Comparison of ENCODE assay signal across 1 cellular context in genomic region chr18:61833978-61834377, GRCh38.
TF ChIP-seq lines count a peak whose summit lies in the region.

No MANE protein-coding gene starts in this region.

TF ChIP-seq in HEK293T, 16 proteins besides CTCF, POLR2A, EP300 and RAD21 (continued from another document):
- TF ChIP-seq PKNOX1 (IDR thresholded peaks at IDR 0.05) (no peak), FOXM1 (IDR thresholded peaks at IDR 0.05; ENCODE audit: borderline replicate concordance) (no peak), SP1 (IDR thresholded peaks at IDR 0.05) (no peak), NFRKB (IDR thresholded peaks at IDR 0.05) (no peak), TARDBP (IDR thresholded peaks at IDR 0.05) (no peak), HDGF (IDR thresholded peaks at IDR 0.05; ENCODE audit: borderline replicate concordance) (no peak)
